8 cellular contexts compared by ENCODE assay signal in the genomic region with DNA sequence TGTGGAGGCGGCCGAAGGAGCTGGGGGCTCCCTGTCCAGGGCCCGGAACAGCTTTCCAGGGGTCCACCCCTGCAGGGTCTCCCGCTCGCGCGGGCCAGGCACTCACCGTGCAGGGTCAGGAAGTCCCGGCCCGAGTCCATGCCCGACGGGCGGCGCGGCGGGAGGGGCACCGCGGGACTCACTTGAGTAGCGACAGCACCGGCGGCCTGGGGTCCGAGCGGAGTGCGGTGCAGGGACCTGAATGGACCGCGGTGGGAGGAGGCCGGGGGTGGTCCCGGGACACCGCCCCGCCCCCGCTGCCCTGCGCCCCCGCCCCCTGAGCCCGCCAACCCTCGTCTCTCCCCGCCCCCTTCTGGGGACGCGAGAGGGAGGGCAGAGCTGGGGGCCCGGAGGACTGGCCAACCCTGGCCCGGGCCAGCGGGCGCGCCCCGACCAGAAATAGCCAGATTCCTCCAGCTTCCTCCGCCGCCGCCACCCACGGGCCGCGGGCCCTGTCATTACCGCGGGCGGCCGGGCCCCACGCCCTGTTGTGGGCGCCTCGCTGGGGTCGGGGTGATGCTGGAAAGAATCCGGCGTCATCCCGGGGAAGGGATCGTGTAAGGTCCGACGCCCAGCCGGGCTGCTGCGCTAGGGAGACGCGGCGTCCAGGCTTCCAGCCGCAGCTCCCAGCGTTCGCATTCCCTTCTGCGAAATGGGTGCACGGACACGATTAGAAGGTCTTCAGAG. TPM values are rescaled to one million over a fixed set of nuclear protein-coding genes. Genes with fewer than 3 reads are reported as not detected.
DNase-seq lines count a peak whose midpoint lies in the region; ATAC-seq, FAIRE-seq and TF ChIP-seq lines count a peak whose summit lies in the region.

A gene (minus strand): TSS at position 243 of the 726 bp plus-strand sequence. CDS start 103 bp downstream, at position 140.

- H3K36me3 ChIP-seq in breast epithelium: no peaks in the 10 kb centered on the region
- H3K36me3 ChIP-seq in naive thymus-derived CD4-positive, alpha-beta T cell (ENCODE audit: control insufficient read depth in 2 of 3, insufficient read depth in 3 of 3, low read length in 3 of 3): no peaks in the 10 kb centered on the region

- peak within 1 kb of the TSS; percentile 60 to 82 (median 73) for H3K4me3 ChIP-seq in breast epithelium
- H3K4me3 ChIP-seq in naive thymus-derived CD4-positive, alpha-beta T cell (ENCODE audit: low read length): peak within 1 kb of the TSS; percentile 34

- POLR2A ChIA-PET in MCF 10A (lab: Yijun Ruan, JAX): no interaction called here
- POLR2A ChIA-PET in naive thymus-derived CD4-positive, alpha-beta T cell (lab: Charles Lee): interaction anchor here (0.9 to 3.0 kb wide), 2 partner anchors 10 to 55 kb away, joined by 3 to 15 read pairs; a partner anchor contains a TSS

- TF ChIP-seq POLR2A in breast epithelium (IDR thresholded peaks at IDR 0.05): no peak

- intact Hi-C loops in breast epithelium (cut with DNase I; ENCODE audit: low total_unique reads) (no loop called here), MCF 10A (cut with micrococcal nuclease) (no loop called here)
- intact Hi-C loops in activated naive CD4-positive, alpha-beta T cell treated with anti-CD3 and anti-CD28 coated beads for 36 hours (cut with micrococcal nuclease): no loop called here
- intact Hi-C loops in naive thymus-derived CD4-positive, alpha-beta T cell (cut with micrococcal nuclease): no loop called here

- H3K9me3 Mint-ChIP-seq in MCF 10A (ENCODE audit: unreplicated experiment): no peaks in the 10 kb centered on the region
- H3K9me3 Mint-ChIP-seq in activated naive CD4-positive, alpha-beta T cell treated with anti-CD3 and anti-CD28 coated beads for 36 hours: no peaks in the 10 kb centered on the region
- H3K9me3 Mint-ChIP-seq in naive thymus-derived CD4-positive, alpha-beta T cell: no peaks in the 10 kb centered on the region

- no peaks in the 10 kb centered on the region for H3K9me3 ChIP-seq in breast epithelium
- no peaks in the 10 kb centered on the region for H3K9me3 ChIP-seq in naive thymus-derived CD4-positive, alpha-beta T cell (ENCODE audit: control insufficient read depth in 2 of 3, low read length in 3 of 3)

- H3K27me3 ChIP-seq in breast epithelium (no peaks in the 10 kb centered on the region), foreskin keratinocyte (no peaks in the 10 kb centered on the region)
- peaks cover 0 to 3% of the 10 kb centered on the region in 2 donors for H3K27me3 ChIP-seq in naive thymus-derived CD4-positive, alpha-beta T cell (ENCODE audit: control insufficient read depth in 2 of 2, insufficient read depth in 2 of 2, low read length in 2 of 2)

- H3K4me1 Mint-ChIP-seq in MCF 10A (ENCODE audit: insufficient read depth, unreplicated experiment): peaks cover 34% of the 10 kb centered on the region
- H3K4me1 Mint-ChIP-seq in activated naive CD4-positive, alpha-beta T cell treated with anti-CD3 and anti-CD28 coated beads for 36 hours (ENCODE audit: low read depth): peaks cover 23% of the 10 kb centered on the region
- peaks cover 22 to 35% (median 27%) of the 10 kb centered on the region in 7 donors for H3K4me1 Mint-ChIP-seq in naive thymus-derived CD4-positive, alpha-beta T cell

- no peak for ATAC-seq in foreskin keratinocyte
- no peak for ATAC-seq in naive thymus-derived CD4-positive, alpha-beta T cell

- H3K4me3 Mint-ChIP-seq in MCF 10A (ENCODE audit: unreplicated experiment): no peak within 1 kb of the TSS
- peak within 1 kb of the TSS; percentile 48 for H3K4me3 Mint-ChIP-seq in activated naive CD4-positive, alpha-beta T cell treated with anti-CD3 and anti-CD28 coated beads for 36 hours
- H3K4me3 Mint-ChIP-seq in naive thymus-derived CD4-positive, alpha-beta T cell: peak within 1 kb of the TSS; percentile 53 to 84 (median 72)

- H3K27ac Mint-ChIP-seq in MCF 10A (ENCODE audit: low read depth, unreplicated experiment): no peak within 1 kb of the TSS
- H3K27ac Mint-ChIP-seq in activated naive CD4-positive, alpha-beta T cell treated with anti-CD3 and anti-CD28 coated beads for 36 hours: no peak within 1 kb of the TSS
- peak within 1 kb of the TSS in 7 of 9 donors; percentile 14 to 80 (median 57) for H3K27ac Mint-ChIP-seq in naive thymus-derived CD4-positive, alpha-beta T cell

- H3K27me3 Mint-ChIP-seq in MCF 10A (ENCODE audit: insufficient read depth, unreplicated experiment): no peaks in the 10 kb centered on the region
- H3K27me3 Mint-ChIP-seq in activated naive CD4-positive, alpha-beta T cell treated with anti-CD3 and anti-CD28 coated beads for 36 hours (ENCODE audit: low read depth): peaks cover 12% of the 10 kb centered on the region
- peaks cover 4 to 45% (median 18%) of the 10 kb centered on the region in 5 donors for H3K27me3 Mint-ChIP-seq in naive thymus-derived CD4-positive, alpha-beta T cell

- CTCF ChIA-PET in MCF 10A (lab: Yijun Ruan, JAX): interaction anchor here (1.2 kb wide), 2 partner anchors 28 to 317 kb away, joined by 4 to 5 read pairs; a partner anchor contains a TSS
- CTCF ChIA-PET in activated naive CD4-positive, alpha-beta T cell treated with anti-CD3 and anti-CD28 coated beads for 36 hours (lab: Charles Lee): interaction anchor here (1.0 kb wide), 1 partner anchor 56 kb away, joined by 4 read pairs; no protein-coding TSS in a partner anchor
- CTCF ChIA-PET in naive thymus-derived CD4-positive, alpha-beta T cell (lab: Charles Lee): interaction anchor here (1.3 kb wide), 1 partner anchor 9 kb away, joined by 3 read pairs; a partner anchor contains a TSS

- H3K27ac ChIP-seq in breast epithelium (peak within 1 kb of the TSS; percentile 82 to 89), foreskin keratinocyte (peak within 1 kb of the TSS; percentile 87)
- H3K27ac ChIP-seq in naive thymus-derived CD4-positive, alpha-beta T cell (ENCODE audit: low read depth, low read length): peak within 1 kb of the TSS; percentile 24

- no TSS peak for BruUV-seq in MCF 10A (replicated peaks; lab: Mats Ljungman, UMichigan)

- DNase-seq in breast epithelium (ENCODE audit: low spot score in 2 of 2) (peak; percentile 62 to 73), MCF 10A (ENCODE audit: unreplicated experiment) (no peak), foreskin keratinocyte (peak in 1 of 2 donors; percentile 31), urothelium cell line (ENCODE audit: low spot score) (peak; percentile 87), SHP77 treated with DMSO at 0.1 percent for 48 hours (lab: John Stamatoyannopoulos, UW) (no peak), NCI-H1694 (lab: John Stamatoyannopoulos, UW) (no peak)
- peak; percentile 29 for DNase-seq in activated naive CD4-positive, alpha-beta T cell treated with anti-CD3 and anti-CD28 coated beads for 36 hours
- DNase-seq in naive thymus-derived CD4-positive, alpha-beta T cell: peak in 5 of 9 donors; percentile 18 to 51 (median 24)

- H3K36me3 Mint-ChIP-seq in MCF 10A (ENCODE audit: insufficient read depth, unreplicated experiment): no peaks in the 10 kb centered on the region
- no peaks in the 10 kb centered on the region for H3K36me3 Mint-ChIP-seq in activated naive CD4-positive, alpha-beta T cell treated with anti-CD3 and anti-CD28 coated beads for 36 hours (ENCODE audit: low read depth)
- peaks cover 0 to 3% (median 0%) of the 10 kb centered on the region in 5 donors for H3K36me3 Mint-ChIP-seq in naive thymus-derived CD4-positive, alpha-beta T cell

- no peak for FAIRE-seq in urothelium cell line (lab: Jason Lieb, UNC)

- TF ChIP-seq CTCF in breast epithelium (IDR thresholded peaks at IDR 0.05) (no peak), MCF 10A (IDR thresholded peaks at IDR 0.05; ENCODE audit: unreplicated experiment) (no peak), foreskin keratinocyte (conservative IDR thresholded peaks at IDR 0.05) (no peak)

- peaks cover 7 to 30% of the 10 kb centered on the region in 2 donors for H3K4me1 ChIP-seq in breast epithelium
- peaks cover 22% of the 10 kb centered on the region for H3K4me1 ChIP-seq in foreskin keratinocyte
- peaks cover 25 to 26% of the 10 kb centered on the region in 2 donors for H3K4me1 ChIP-seq in naive thymus-derived CD4-positive, alpha-beta T cell (ENCODE audit: control insufficient read depth in 2 of 2, insufficient read depth in 2 of 2, low read length in 2 of 2)

RNA-seq across cellular contexts. Expression of the gene that starts here (rescaled TPM):
- total RNA-seq in breast epithelium (10 to 100 TPM; 17.0 to 36.2 (median 23.4) TPM), MCF 10A (2022) (1.8 and 3.1 TPM in 2 replicates), foreskin keratinocyte (23.5 and 27.4 TPM in 2 replicates)
- total RNA-seq in activated naive CD4-positive, alpha-beta T cell treated with anti-CD3 and anti-CD28 coated beads for 36 hours: 10 to 100 TPM; 10.6 to 10.8 TPM
- 21.5 and 28.3 TPM in 2 replicates for polyA plus RNA-seq in foreskin keratinocyte
- total RNA-seq in naive thymus-derived CD4-positive, alpha-beta T cell: 10 to 100 TPM; 18.4 to 44.0 (median 41.3) TPM
- 10 to 100 TPM; 13.1 to 26.3 TPM for polyA plus RNA-seq in naive thymus-derived CD4-positive, alpha-beta T cell

Comparison
In these comparisons a context has a peak if more than half of its experiments do, and no peak if none do; other contexts are left out.
1. DNase-seq: peak in breast epithelium (2 of 2), activated naive CD4-positive, alpha-beta T cell treated with anti-CD3 and anti-CD28 coated beads for 36 hours (single experiment), naive thymus-derived CD4-positive, alpha-beta T cell (5 of 9) and urothelium cell line (single experiment); none in MCF 10A (single experiment), SHP77 treated with DMSO at 0.1 percent for 48 hours (single experiment) and NCI-H1694 (single experiment).
2. H3K27ac ChIP-seq: peak in every context shown above with its lines; median percentile 87 in foreskin keratinocyte; 86 in breast epithelium; 24 in naive thymus-derived CD4-positive, alpha-beta T cell.
3. H3K27ac Mint-ChIP-seq: peak in naive thymus-derived CD4-positive, alpha-beta T cell (7 of 9); none in MCF 10A (single experiment) and activated naive CD4-positive, alpha-beta T cell treated with anti-CD3 and anti-CD28 coated beads for 36 hours (single experiment).